ENCODE assay signal across 27 cellular contexts in the genomic region with DNA sequence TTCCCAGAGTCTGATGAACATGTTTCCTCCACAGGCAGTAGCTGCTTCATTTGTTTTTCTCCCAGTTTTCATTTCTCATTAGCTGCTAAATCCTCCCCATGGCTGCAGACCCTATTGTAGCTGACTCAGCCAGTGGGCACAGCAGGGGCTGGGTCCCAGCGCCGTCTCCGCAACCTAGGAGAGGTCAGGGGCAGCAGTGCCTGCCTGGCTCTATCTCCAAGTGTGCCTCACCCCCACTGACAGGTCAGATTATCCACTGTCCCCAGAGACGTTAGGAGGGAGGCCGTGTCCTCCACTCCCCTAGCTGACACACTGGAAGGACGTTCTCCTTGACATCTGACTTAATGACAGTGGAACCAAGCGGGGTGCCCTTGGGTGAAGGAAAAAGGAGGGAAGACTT. TPM values are rescaled to one million over a fixed set of nuclear protein-coding genes. Genes with fewer than 3 reads are reported as not detected.
"Had no signal": no experiment of that assay in that cellular context is flagged by ENCODE, and none has a peak within 500 bp of the region (broad histone marks: within the 10 kb centered on the region; RNA-seq: fewer than 3 reads in every experiment).

No MANE protein-coding gene starts in this region.

- H3K9me2 ChIP-seq: SK-N-SH had no signal

- H3K9me3 ChIP-seq: adrenal gland, SJCRH30, SK-N-SH had no signal

- H3K27me3 ChIP-seq: adrenal gland, SJCRH30 had no signal

- H3K27ac Mint-ChIP-seq: activated CD4-positive, alpha-beta memory T cell treated with anti-CD3 and anti-CD28 coated beads, Interleukin-2, amount 10 ng/mL, durations not matched to agents 7 days and 5 days; activated naive CD8-positive, alpha-beta T cell treated with anti-CD3 and anti-CD28 coated beads, Interleukin-2, amount 10 ng/mL, durations not matched to agents 7 days and 5 days; IgD-negative memory B cell had no signal

- H3K9me3 Mint-ChIP-seq: activated CD4-positive, alpha-beta memory T cell treated with anti-CD3 and anti-CD28 coated beads, Interleukin-2, amount 10 ng/mL, durations not matched to agents 7 days and 5 days; activated naive CD8-positive, alpha-beta T cell treated with anti-CD3 and anti-CD28 coated beads, Interleukin-2, amount 10 ng/mL, durations not matched to agents 7 days and 5 days; IgD-negative memory B cell had no signal

- DNase-seq: activated CD4-positive, alpha-beta memory T cell treated with anti-CD3 and anti-CD28 coated beads, Interleukin-2, amount 10 ng/mL, durations not matched to agents 7 days and 5 days; activated CD4-positive, alpha-beta T cell treated with anti-CD3 and anti-CD28 coated beads, Interleukin-2, amount 50 U/mL, for 1 hour; activated CD4-positive, CD25-positive, alpha-beta regulatory T cell; activated CD8-positive, alpha-beta memory T cell treated with anti-CD3 and anti-CD28 coated beads, Interleukin-2, amount 50 U/mL, for 4 hours; activated naive CD4-positive, alpha-beta T cell treated with anti-CD3 and anti-CD28 coated beads, Interleukin-2, amount 50 U/mL, for 16 hours; activated naive CD8-positive, alpha-beta T cell treated with anti-CD3 and anti-CD28 coated beads, Interleukin-2, amount 10 ng/mL, durations not matched to agents 7 days and 5 days; activated T-cell treated with anti-CD3 and anti-CD28 coated beads, Interleukin-2, amount 50 U/mL, for 1 hour; adrenal gland; anterior cingulate cortex; caudate nucleus; KG1; NCI-H1092; NCI-H1417; NCI-H1930; NCI-H2107; NCI-H2171 treated with DMSO at 0.1 percent for 48 hours; NCI-H510A treated with DMSO at 0.1 percent for 48 hours; Right ventricle myocardium superior; RPMI8226; SJCRH30; SK-N-SH; T-helper 1 cell had no signal

- H3K4me2 ChIP-seq: SK-N-SH had no signal

- H3K4me3 Mint-ChIP-seq: activated CD4-positive, alpha-beta memory T cell treated with anti-CD3 and anti-CD28 coated beads, Interleukin-2, amount 10 ng/mL, durations not matched to agents 7 days and 5 days; activated naive CD8-positive, alpha-beta T cell treated with anti-CD3 and anti-CD28 coated beads, Interleukin-2, amount 10 ng/mL, durations not matched to agents 7 days and 5 days; IgD-negative memory B cell had no signal

- ATAC-seq: Panc1 had no signal

- H3K36me3 Mint-ChIP-seq: activated naive CD8-positive, alpha-beta T cell treated with anti-CD3 and anti-CD28 coated beads, Interleukin-2, amount 10 ng/mL, durations not matched to agents 7 days and 5 days; IgD-negative memory B cell had no signal

- H3K4me1 ChIP-seq: adrenal gland had no signal

- H3K36me3 ChIP-seq: adrenal gland, SJCRH30 had no signal

- H3K4me1 Mint-ChIP-seq: activated CD4-positive, alpha-beta memory T cell treated with anti-CD3 and anti-CD28 coated beads, Interleukin-2, amount 10 ng/mL, durations not matched to agents 7 days and 5 days had no signal

- H3K4me3 ChIP-seq: adrenal gland, SJCRH30 had no signal

- H3K27ac ChIP-seq: adrenal gland, SJCRH30, VCaP had no signal

RNA-seq across cellular contexts. Expression of a gene that starts 31.1 kb away (rescaled TPM):
- total RNA-seq: activated CD4-positive, alpha-beta memory T cell treated with anti-CD3 and anti-CD28 coated beads, Interleukin-2, amount 10 ng/mL, durations not matched to agents 7 days and 5 days; activated naive CD8-positive, alpha-beta T cell treated with anti-CD3 and anti-CD28 coated beads, Interleukin-2, amount 10 ng/mL, durations not matched to agents 7 days and 5 days; LHCN-M2; Right ventricle myocardium superior; T-helper 2 cell treated with Interferon-gamma antibody and Interleukin-4, amounts not matched to agents 100 ng/mL and 5 ng/mL, for 36 hours had no signal
- polyA plus RNA-seq: IgD-negative memory B cell had no signal
